8 cellular contexts compared by ENCODE assay signal in the genomic region with DNA sequence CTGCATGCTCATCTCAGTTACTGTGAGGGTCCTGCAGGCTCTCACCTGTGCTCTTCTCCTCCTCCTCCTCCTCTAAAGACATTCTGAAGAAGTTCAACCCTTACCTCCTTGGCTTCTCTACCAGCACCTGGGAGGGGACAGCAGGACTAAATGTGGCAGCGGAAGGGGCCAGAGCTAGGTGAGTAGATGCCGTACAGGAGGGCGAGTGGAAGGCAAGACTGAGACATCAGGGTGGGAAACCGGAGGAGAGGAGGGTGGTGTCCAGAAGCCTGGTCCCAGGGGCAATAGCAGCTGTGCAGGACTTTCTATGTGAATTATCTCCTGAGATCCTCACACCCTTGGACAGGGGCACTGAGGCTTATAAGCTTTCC.
DNase-seq lines count a peak whose midpoint lies in the region; ATAC-seq and TF ChIP-seq lines count a peak whose summit lies in the region.

No MANE protein-coding gene starts in this region.

- DNase-seq in activated T-cell treated with anti-CD3 and anti-CD28 coated beads, Interleukin-2, amount 50 U/mL, for 24 hours = no peak
- DNase-seq in activated T-cell treated with anti-CD3 and anti-CD28 coated beads, Interleukin-2, amount 50 U/mL, for 48 hours = no peak
- DNase-seq in brain microvascular endothelial cell (no peak), thyroid gland (no peak), medulla oblongata (ENCODE audit: extremely low spot score) (no peak)
- DNase-seq in stimulated activated CD8-positive, alpha-beta memory T cell treated with anti-CD3 and anti-CD28 coated beads, Interleukin-4, amount 100 ng/mL, for 48 hours = no peak

- H3K4me1 ChIP-seq in muscle layer of colon (ENCODE audit: insufficient read depth, low read length) (peaks cover 37% of the 10 kb centered on the region), thyroid gland (peaks cover 15 to 20% of the 10 kb centered on the region in 2 donors)

- H3K9ac ChIP-seq in muscle layer of colon (ENCODE audit: low read length) = no peak overlapping the region

- WGBS in thyroid gland, 2 donors = 81 to 91% methylated on average over 4 of the region's 4 CpGs

- peaks cover 84% of the 10 kb centered on the region for H3K4me1 Mint-ChIP-seq in activated T-cell treated with anti-CD3 and anti-CD28 coated beads, Interleukin-2, amount 50 U/mL, for 24 hours (ENCODE audit: low read depth)

- no peak overlapping the region for H3K4me3 Mint-ChIP-seq in activated T-cell treated with anti-CD3 and anti-CD28 coated beads, Interleukin-2, amount 50 U/mL, for 24 hours

- TF ChIP-seq CTCF in brain microvascular endothelial cell (IDR thresholded peaks at IDR 0.05; ENCODE audit: low read depth, low read length, missing control alignments) (no peak), thyroid gland (IDR thresholded peaks at IDR 0.05) (no peak)

- intact Hi-C loops in thyroid gland (cut with DNase I) = no loop called here

- H3K27me3 Mint-ChIP-seq in activated T-cell treated with anti-CD3 and anti-CD28 coated beads, Interleukin-2, amount 50 U/mL, for 24 hours = no peaks in the 10 kb centered on the region

- no peak for ATAC-seq in GM18498 (IDR thresholded peaks at IDR 0.05; ENCODE audit: unreplicated experiment)

- no peaks in the 10 kb centered on the region for H3K36me3 ChIP-seq in brain microvascular endothelial cell (replicated peaks)
- no peaks in the 10 kb centered on the region for H3K36me3 ChIP-seq in muscle layer of colon (ENCODE audit: insufficient read depth, low read length)
- H3K36me3 ChIP-seq in thyroid gland = no peaks in the 10 kb centered on the region

- in situ Hi-C loops in brain microvascular endothelial cell (cut with HindIII; ENCODE audit: low pct_ligation_motif_present, low sequenced_read_pairs) = no loop called here

- H3K9me3 ChIP-seq in muscle layer of colon (ENCODE audit: low read length) = no peaks in the 10 kb centered on the region
- H3K9me3 ChIP-seq in thyroid gland = no peaks in the 10 kb centered on the region

- H3K9me3 Mint-ChIP-seq in activated T-cell treated with anti-CD3 and anti-CD28 coated beads, Interleukin-2, amount 50 U/mL, for 24 hours = peaks cover 3% of the 10 kb centered on the region

- H3K27me3 ChIP-seq in brain microvascular endothelial cell (replicated peaks) = no peaks in the 10 kb centered on the region
- no peaks in the 10 kb centered on the region for H3K27me3 ChIP-seq in muscle layer of colon (ENCODE audit: control insufficient read depth in 1 of 2, insufficient read depth in 2 of 2, low read length in 2 of 2)
- no peaks in the 10 kb centered on the region for H3K27me3 ChIP-seq in thyroid gland

- no peak for TF ChIP-seq POLR2A in thyroid gland (IDR thresholded peaks at IDR 0.05)

- H3K27ac ChIP-seq in brain microvascular endothelial cell (peak overlapping the region; percentile 80), muscle layer of colon (ENCODE audit: low read depth, low read length) (peak overlapping the region; percentile 81), thyroid gland (peak overlapping the region in 2 of 3 donors; percentile 27 to 71)

- H3K4me3 ChIP-seq in brain microvascular endothelial cell (ENCODE audit: low read depth, low read length) = no peak overlapping the region
- H3K4me3 ChIP-seq in muscle layer of colon (ENCODE audit: low read depth in 1 of 2, low read length in 2 of 2) = no peak overlapping the region
- H3K4me3 ChIP-seq in thyroid gland (replicated peaks in 1 of 3) = no peak overlapping the region

- H3K27ac Mint-ChIP-seq in activated T-cell treated with anti-CD3 and anti-CD28 coated beads, Interleukin-2, amount 50 U/mL, for 24 hours = peak overlapping the region; percentile 90

- H3K36me3 Mint-ChIP-seq in activated T-cell treated with anti-CD3 and anti-CD28 coated beads, Interleukin-2, amount 50 U/mL, for 24 hours (ENCODE audit: low read depth) = no peaks in the 10 kb centered on the region
